In the genomic region with DNA sequence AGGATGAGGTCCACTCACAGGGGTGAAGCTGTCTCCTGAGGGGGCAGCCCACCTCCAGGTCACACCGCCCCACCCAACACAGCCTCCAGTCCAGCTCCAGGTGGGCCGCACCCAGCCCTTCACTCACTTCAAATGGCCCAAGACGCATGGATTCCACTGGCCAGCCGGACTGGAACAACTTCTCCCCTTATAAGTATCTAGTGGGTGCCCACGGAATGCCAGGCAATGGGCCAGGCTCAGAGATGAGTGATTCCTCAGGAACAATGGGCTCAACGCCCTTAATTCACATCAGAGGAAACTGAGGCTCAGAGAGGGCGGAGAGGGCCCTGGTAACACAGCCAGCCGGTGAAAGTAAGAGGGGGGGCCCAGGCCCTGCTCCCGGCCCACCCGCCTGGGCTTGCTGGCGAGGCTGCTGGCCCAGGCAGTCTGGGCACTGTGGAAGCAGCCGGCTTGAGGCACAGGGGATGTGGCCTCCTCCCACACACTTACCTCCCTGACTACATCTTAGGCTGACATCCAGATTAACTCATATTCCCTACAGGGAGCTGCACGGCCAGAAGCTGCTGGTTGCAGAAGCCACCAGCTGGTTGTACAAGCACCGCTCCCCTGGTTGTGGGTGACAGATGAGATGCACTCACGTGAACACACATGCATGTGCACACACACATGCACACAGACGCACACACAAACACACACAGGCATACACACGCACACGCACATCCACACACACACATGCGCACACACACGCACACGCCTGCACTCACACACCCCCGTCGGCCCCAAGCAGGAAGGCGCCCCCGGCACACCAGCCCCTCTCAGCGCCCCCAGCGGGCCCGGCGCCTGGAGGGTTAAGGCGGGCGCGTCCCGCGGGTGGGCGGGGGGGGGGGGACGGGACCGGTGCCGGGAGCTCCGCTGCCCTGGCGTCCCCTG, we compare ENCODE assay signal across 8 cellular contexts. TPM values are rescaled to one million over a fixed set of nuclear protein-coding genes. Genes with fewer than 3 reads are reported as not detected.
A peak's percentile ranks its signal among the peaks of the same experiment; 100 is the strongest.
DNase-seq lines count a peak whose midpoint lies in the region; ATAC-seq and TF ChIP-seq lines count a peak whose summit lies in the region.

No MANE protein-coding gene starts in this region.

- no peaks in the 10 kb centered on the region for H3K4me1 Mint-ChIP-seq in activated CD4-positive, alpha-beta T cell treated with anti-CD3 and anti-CD28 coated beads, Interleukin-2, amount 10 ng/mL, durations not matched to agents 24 days and 14 days

- no peak overlapping the region for H3K9ac ChIP-seq in duodenal mucosa (ENCODE audit: low read depth in 1 of 2, low read length in 2 of 2)

- CTCF ChIA-PET in Panc1 (lab: Charles Lee): interaction anchor here (0.6 to 1.1 kb wide), 2 partner anchors 128 to 147 kb away, joined by 3 to 5 read pairs; no protein-coding TSS in a partner anchor

- no TSS peak for BruUV-seq in Panc1 (replicated peaks; lab: Mats Ljungman, UMichigan)

- H3K36me3 ChIP-seq in Panc1 (ENCODE audit: control insufficient read depth, insufficient read depth, low read length) (peaks cover 2% of the 10 kb centered on the region; the same call in 1 of the 2 replicates), duodenal mucosa (ENCODE audit: control insufficient read depth in 1 of 2, insufficient read depth in 2 of 2, low read length in 2 of 2) (peaks cover 6 to 11% of the 10 kb centered on the region in 2 donors), tibial artery (peaks cover 12 to 14% (median 13%) of the 10 kb centered on the region in 3 donors)

- peak overlapping the region; percentile 56 for H3K4me3 Mint-ChIP-seq in activated CD4-positive, alpha-beta T cell treated with anti-CD3 and anti-CD28 coated beads, Interleukin-2, amount 10 ng/mL, durations not matched to agents 24 days and 14 days

- H3K9me3 Mint-ChIP-seq in activated CD4-positive, alpha-beta T cell treated with anti-CD3 and anti-CD28 coated beads, Interleukin-2, amount 10 ng/mL, durations not matched to agents 24 days and 14 days: no peaks in the 10 kb centered on the region

- H3K4me3 ChIP-seq in Panc1 (ENCODE audit: low read depth in 2 of 2, low read length in 2 of 2): peak overlapping the region; percentile 51 to 54
- H3K4me3 ChIP-seq in duodenal mucosa (ENCODE audit: low read depth in 1 of 2, low read length in 2 of 2): peak overlapping the region; percentile 57 to 58
- peak overlapping the region; percentile 64 to 65 for H3K4me3 ChIP-seq in tibial artery

- H3K4me1 ChIP-seq in Panc1 (ENCODE audit: control insufficient read depth, insufficient read depth, low read length) (peaks cover 16% of the 10 kb centered on the region), duodenal mucosa (ENCODE audit: control insufficient read depth in 1 of 2, insufficient read depth in 2 of 2, low read length in 2 of 2) (peaks cover 17 to 25% of the 10 kb centered on the region in 2 donors), tibial artery (peaks cover 0 to 43% (median 34%) of the 10 kb centered on the region in 4 donors)

- peaks cover 36% of the 10 kb centered on the region for H3K27me3 Mint-ChIP-seq in activated CD4-positive, alpha-beta T cell treated with anti-CD3 and anti-CD28 coated beads, Interleukin-2, amount 10 ng/mL, durations not matched to agents 24 days and 14 days

- no peaks in the 10 kb centered on the region for H3K27me3 ChIP-seq in Panc1 (ENCODE audit: control insufficient read depth, insufficient read depth, low read length)
- H3K27me3 ChIP-seq in duodenal mucosa (ENCODE audit: control insufficient read depth in 1 of 2, insufficient read depth in 2 of 2, low read length in 2 of 2): no peaks in the 10 kb centered on the region
- H3K27me3 ChIP-seq in tibial artery: no peaks in the 10 kb centered on the region

- ATAC-seq in Panc1 (peak; percentile 31), GM21447 (IDR thresholded peaks at IDR 0.05; ENCODE audit: unreplicated experiment) (no peak), HG02759 (IDR thresholded peaks at IDR 0.05; ENCODE audit: unreplicated experiment) (no peak)

- POLR2A ChIA-PET in Panc1 (lab: Charles Lee): interaction anchor here (0.7 kb wide), 2 partner anchors 41 to 281 kb away, joined by 3 to 8 read pairs; no protein-coding TSS in a partner anchor

- no peaks in the 10 kb centered on the region for H3K36me3 Mint-ChIP-seq in activated CD4-positive, alpha-beta T cell treated with anti-CD3 and anti-CD28 coated beads, Interleukin-2, amount 10 ng/mL, durations not matched to agents 24 days and 14 days (ENCODE audit: low read depth)

- H3K9me3 ChIP-seq in Panc1 (ENCODE audit: control insufficient read depth, insufficient read depth, low read depth, low read length) (no peaks in the 10 kb centered on the region), duodenal mucosa (ENCODE audit: control insufficient read depth in 1 of 2, low read length in 2 of 2) (no peaks in the 10 kb centered on the region), tibial artery (no peaks in the 10 kb centered on the region)

- intact Hi-C loops in activated CD4-positive, alpha-beta T cell treated with anti-CD3 and anti-CD28 coated beads, Interleukin-2, amount 10 ng/mL, durations not matched to agents 24 days and 14 days (cut with micrococcal nuclease): no loop called here
- intact Hi-C loops in Panc1 (cut with micrococcal nuclease; ENCODE audit: unreplicated experiment) (no loop called here), tibial artery (cut with DNase I; ENCODE audit: low total_unique reads) (loop anchor here (5.0 kb wide), 2 partner anchors 41 to 44 kb away; no protein-coding TSS in a partner anchor)

- no peak for DNase-seq in activated CD4-positive, alpha-beta T cell treated with anti-CD3 and anti-CD28 coated beads, Interleukin-2, amount 10 ng/mL, durations not matched to agents 24 days and 14 days
- no peak for DNase-seq in activated CD4-positive, alpha-beta T cell treated with anti-CD3 and anti-CD28 coated beads for 4 hours
- DNase-seq in Panc1 (ENCODE audit: low read depth, low spot score) (no peak), medulla oblongata (ENCODE audit: extremely low spot score) (peak; percentile 34), tibial artery (peak; percentile 51 to 78)

- in situ Hi-C loops in Panc1 (cut with HindIII; ENCODE audit: low pct_unique_long_range_greater_than_20kb, low sequenced_read_pairs): no loop called here

- no peak for TF ChIP-seq CTCF in Panc1 (IDR thresholded peaks at IDR 0.05)
- no peak for TF ChIP-seq CTCF in tibial artery (IDR thresholded peaks at IDR 0.05)

- H3K27ac Mint-ChIP-seq in activated CD4-positive, alpha-beta T cell treated with anti-CD3 and anti-CD28 coated beads, Interleukin-2, amount 10 ng/mL, durations not matched to agents 24 days and 14 days: no peak overlapping the region

- H3K27ac ChIP-seq in Panc1 (ENCODE audit: low read length) (no peak overlapping the region), duodenal mucosa (ENCODE audit: low read depth, low read length) (no peak overlapping the region), tibial artery (peak overlapping the region; percentile 83 to 89)

RNA-seq across cellular contexts. Expression of gene FAM20C, which starts 1.0 kb away (rescaled TPM):
- 0.88 and 1.0 TPM in 2 replicates for total RNA-seq in activated CD4-positive, alpha-beta T cell treated with anti-CD3 and anti-CD28 coated beads, Interleukin-2, amount 10 ng/mL, durations not matched to agents 24 days and 14 days
- total RNA-seq in Panc1 (2021; ENCODE audit: unreplicated experiment): 62.4 TPM
- 91.8 TPM for polyA plus RNA-seq in Panc1 (2012; ENCODE audit: insufficient read length)

Comparison
In these comparisons a context has a peak if more than half of its experiments do, and no peak if none do; other contexts are left out.
1. DNase-seq: peak in medulla oblongata (single experiment) and tibial artery (2 of 2); none in activated CD4-positive, alpha-beta T cell treated with anti-CD3 and anti-CD28 coated beads, Interleukin-2, amount 10 ng/mL, durations not matched to agents 24 days and 14 days (single experiment), activated CD4-positive, alpha-beta T cell treated with anti-CD3 and anti-CD28 coated beads for 4 hours (0 of 2) and Panc1 (single experiment).
2. H3K27ac ChIP-seq: peak in tibial artery (2 of 2); none in Panc1 (single experiment) and duodenal mucosa (single experiment).
3. RNA of gene FAM20C, which starts 1.0 kb away (total RNA-seq): 62.4 TPM in Panc1 (single experiment); 0.88 to 1.0 TPM in activated CD4-positive, alpha-beta T cell treated with anti-CD3 and anti-CD28 coated beads, Interleukin-2, amount 10 ng/mL, durations not matched to agents 24 days and 14 days; every median in the first group is over 10 times any median in the second.
4. Peak in every context shown above with its lines, with median percentiles within 50 percentile points of each other: H3K4me3 ChIP-seq.